Comparison of ENCODE assay signal across 19 cellular contexts in genomic region chr11:44136176-44136945, GRCh38. TPM values are rescaled to one million over a fixed set of nuclear protein-coding genes. Genes with fewer than 3 reads are reported as not detected.
A peak's percentile ranks its signal among the peaks of the same experiment; 100 is the strongest.
DNase-seq lines count a peak whose midpoint lies in the region; ATAC-seq and TF ChIP-seq lines count a peak whose summit lies in the region.
"Had no signal": no experiment of that assay in that cellular context is flagged by ENCODE, and none has a peak within 500 bp of the region (broad histone marks: within the 10 kb centered on the region; RNA-seq: fewer than 3 reads in every experiment).

No MANE protein-coding gene starts in this region.

- H3K9me3 Mint-ChIP-seq in immature natural killer cell: no peaks in the 10 kb centered on the region
- H3K9me3 Mint-ChIP-seq: HFFc6 had no signal

- H3K27me3 Mint-ChIP-seq in immature natural killer cell (ENCODE audit: low read depth in 3 of 3): no peaks in the 10 kb centered on the region

- TF ChIP-seq POLR2A in testis (IDR thresholded peaks at IDR 0.05): no peak

- intact Hi-C loops in Right ventricle myocardium superior (cut with DNase I) (no loop called here), testis (cut with DNase I; ENCODE audit: low total_unique reads) (no loop called here)

- DNase-seq in cardiac muscle cell (ENCODE audit: low read depth in 1 of 2, low spot score in 1 of 2) (peak in 1 of 2 donors; percentile 9), Right ventricle myocardium superior (no peak), astrocyte of the hippocampus (ENCODE audit: low read depth, low spot score) (peak; percentile 34), myocyte (ENCODE audit: low read depth) (peak; percentile 27), immature natural killer cell (no peak), SW 1271 (lab: John Stamatoyannopoulos, UW) (no peak), testis (no peak)
- DNase-seq: 8988T, DND-41, GF-D8, HFFc6, MG63, NCI-H1092 treated with DMSO at 0.1 percent for 48 hours, NCI-H2081 treated with DMSO at 0.1 percent for 48 hours, NCI-H510A treated with DMSO at 0.1 percent for 48 hours, NCI-H82 had no signal

- H3K4me1 ChIP-seq in cardiac muscle cell (ENCODE audit: low read depth) (peaks cover 39% of the 10 kb centered on the region), testis (no peaks in the 10 kb centered on the region)
- H3K4me1 ChIP-seq: BLaER1 treated with 17β-estradiol and CSF1 and Interleukin-3, amounts not matched to agents 10 nM and 100 nM had no signal

- peaks cover 3 to 24% (median 16%) of the 10 kb centered on the region in 3 donors for H3K36me3 Mint-ChIP-seq in immature natural killer cell

- no peak for ATAC-seq in Right ventricle myocardium superior (ENCODE audit: poor library complexity)
- ATAC-seq in GM18870 (IDR thresholded peaks at IDR 0.05; ENCODE audit: unreplicated experiment): no peak
- ATAC-seq: SK-N-SH treated with all-trans-retinoic acid at 6 μM for 48 hours had no signal

- H3K9me3 ChIP-seq in cardiac muscle cell (ENCODE audit: low read depth) (no peaks in the 10 kb centered on the region), testis (no peaks in the 10 kb centered on the region)
- H3K9me3 ChIP-seq: BLaER1 treated with 17β-estradiol and CSF1 and Interleukin-3, amounts not matched to agents 10 nM and 100 nM; MG63 had no signal

- no peaks in the 10 kb centered on the region for H3K4me1 Mint-ChIP-seq in immature natural killer cell

- H3K27me3 ChIP-seq in cardiac muscle cell: no peaks in the 10 kb centered on the region
- no peaks in the 10 kb centered on the region for H3K27me3 ChIP-seq in testis
- H3K27me3 ChIP-seq: BLaER1 treated with 17β-estradiol and CSF1 and Interleukin-3, amounts not matched to agents 10 nM and 100 nM; MG63 had no signal

- H3K36me3 ChIP-seq in cardiac muscle cell (peaks cover under 1% of the 10 kb centered on the region), testis (ENCODE audit: low read depth, missing control alignments) (no peaks in the 10 kb centered on the region)

- 73 to 77% methylated on average over 3 of the region's 3 CpGs for WGBS in testis, 2 donors

- H3K4me3 ChIP-seq in cardiac muscle cell: no peak overlapping the region
- no peak overlapping the region for H3K4me3 ChIP-seq in testis
- H3K4me3 ChIP-seq: BLaER1 treated with 17β-estradiol and CSF1 and Interleukin-3, amounts not matched to agents 10 nM and 100 nM; MG63 had no signal

- no peak overlapping the region for H3K4me3 Mint-ChIP-seq in immature natural killer cell
- H3K4me3 Mint-ChIP-seq: HFFc6 had no signal

- TF ChIP-seq CTCF in cardiac muscle cell (IDR thresholded peaks at IDR 0.05; ENCODE audit: low read depth, low read length): no peak
- TF ChIP-seq CTCF in testis (IDR thresholded peaks at IDR 0.05): no peak

- H3K27ac ChIP-seq in cardiac muscle cell (peak overlapping the region; percentile 11), testis (no peak overlapping the region)
- H3K27ac ChIP-seq: BLaER1 treated with 17β-estradiol and CSF1 and Interleukin-3, amounts not matched to agents 10 nM and 100 nM had no signal

- H3K27ac Mint-ChIP-seq in immature natural killer cell: no peak overlapping the region
- H3K27ac Mint-ChIP-seq: HFFc6 had no signal

RNA-seq across cellular contexts. Expression of gene EXT2, which starts 40.9 kb away (rescaled TPM):
- total RNA-seq in cardiac muscle cell (53.1 and 109 TPM in 2 replicates), Right ventricle myocardium superior (26.1 TPM), myocyte (55.7 and 66.3 TPM in 2 replicates), testis (10 to 100 TPM; 60.9 to 71.2 TPM)
- polyA plus RNA-seq in cardiac muscle cell (44.1 and 54.1 TPM in 2 replicates), immature natural killer cell (10 to 100 TPM; 58.8 to 95.5 (median 59.5) TPM), testis (ENCODE audit: insufficient read depth, low read depth, low replicate concordance) (47.5 TPM)
- polyA plus RNA-seq in myocyte (2012): 56.5 TPM

Comparison
In these comparisons a context has a peak if more than half of its experiments do, and no peak if none do; other contexts are left out.
1. DNase-seq: peak in astrocyte of the hippocampus (single experiment) and myocyte (single experiment); none in Right ventricle myocardium superior (single experiment), immature natural killer cell (0 of 3), SW 1271 (0 of 2) and testis (single experiment).